In the genomic region with DNA sequence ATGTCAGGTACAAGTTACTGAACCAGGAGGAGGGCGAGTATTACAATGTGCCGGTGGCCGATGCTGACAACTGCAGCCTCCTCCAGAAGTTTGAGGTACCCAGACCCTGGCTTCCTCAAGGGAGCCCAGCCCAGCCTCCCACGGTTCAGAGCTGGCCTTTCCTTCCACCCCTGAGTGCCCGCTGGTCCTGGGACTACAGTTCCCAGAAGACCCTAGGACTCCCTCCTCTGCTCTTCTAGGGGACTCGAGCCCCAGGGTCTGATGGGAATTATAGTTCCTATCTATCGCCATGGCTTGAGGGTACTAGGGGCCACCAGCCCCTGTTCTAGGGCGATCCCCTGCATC, we compare ENCODE assay signal across 1 cellular context.
TF ChIP-seq lines count a peak whose summit lies in the region.

No MANE protein-coding gene starts in this region.

TF ChIP-seq in K562, 482 proteins besides CTCF, POLR2A, EP300 and RAD21 (continues in another document):
- no peak for TF ChIP-seq RFX7 (CRISPR knock-in tag; IDR thresholded peaks at IDR 0.05)
- no peak for TF ChIP-seq ZNF551 (CRISPR knock-in tag; IDR thresholded peaks at IDR 0.05)
- TF ChIP-seq ZC3H4 (CRISPR knock-in tag; IDR thresholded peaks at IDR 0.05; ENCODE audit: borderline replicate concordance): no peak
- TF ChIP-seq ZNF778 (CRISPR knock-in tag; IDR thresholded peaks at IDR 0.05): no peak
- no peak for TF ChIP-seq MEIS2 (IDR thresholded peaks at IDR 0.05; ENCODE audit: partially characterized antibody)
- no peak for TF ChIP-seq ZNF584 (CRISPR knock-in tag; IDR thresholded peaks at IDR 0.05; ENCODE audit: low read depth)
- peak; percentile 54; the same call in 1 of the 2 replicates for TF ChIP-seq MBD2 (IDR thresholded peaks at IDR 0.05; ENCODE audit: borderline replicate concordance, low read depth)
- TF ChIP-seq SRSF7 (optimal IDR thresholded peaks at IDR 0.05; ENCODE audit: low read depth, low read length): no peak
- TF ChIP-seq NCOA6 (IDR thresholded peaks at IDR 0.05): no peak
- peak; percentile 86 to 93 for TF ChIP-seq SIX5 (IDR thresholded peaks at IDR 0.05; ENCODE audit: borderline replicate concordance in 1 of 2, insufficient read depth in 1 of 2, low read depth in 1 of 2, low read length in 2 of 2)
- TF ChIP-seq ZNF699 (CRISPR knock-in tag; IDR thresholded peaks at IDR 0.05; ENCODE audit: insufficient replicate concordance): no peak
- TF ChIP-seq, protein P1, sequence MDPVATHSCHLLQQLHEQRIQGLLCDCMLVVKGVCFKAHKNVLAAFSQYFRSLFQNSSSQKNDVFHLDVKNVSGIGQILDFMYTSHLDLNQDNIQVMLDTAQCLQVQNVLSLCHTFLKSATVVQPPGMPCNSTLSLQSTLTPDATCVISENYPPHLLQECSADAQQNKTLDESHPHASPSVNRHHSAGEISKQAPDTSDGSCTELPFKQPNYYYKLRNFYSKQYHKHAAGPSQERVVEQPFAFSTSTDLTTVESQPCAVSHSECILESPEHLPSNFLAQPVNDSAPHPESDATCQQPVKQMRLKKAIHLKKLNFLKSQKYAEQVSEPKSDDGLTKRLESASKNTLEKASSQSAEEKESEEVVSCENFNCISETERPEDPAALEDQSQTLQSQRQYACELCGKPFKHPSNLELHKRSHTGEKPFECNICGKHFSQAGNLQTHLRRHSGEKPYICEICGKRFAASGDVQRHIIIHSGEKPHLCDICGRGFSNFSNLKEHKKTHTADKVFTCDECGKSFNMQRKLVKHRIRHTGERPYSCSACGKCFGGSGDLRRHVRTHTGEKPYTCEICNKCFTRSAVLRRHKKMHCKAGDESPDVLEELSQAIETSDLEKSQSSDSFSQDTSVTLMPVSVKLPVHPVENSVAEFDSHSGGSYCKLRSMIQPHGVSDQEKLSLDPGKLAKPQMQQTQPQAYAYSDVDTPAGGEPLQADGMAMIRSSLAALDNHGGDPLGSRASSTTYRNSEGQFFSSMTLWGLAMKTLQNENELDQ (CRISPR knock-in tag; IDR thresholded peaks at IDR 0.05; ENCODE audit: borderline replicate concordance): no peak
- TF ChIP-seq, protein P2, sequence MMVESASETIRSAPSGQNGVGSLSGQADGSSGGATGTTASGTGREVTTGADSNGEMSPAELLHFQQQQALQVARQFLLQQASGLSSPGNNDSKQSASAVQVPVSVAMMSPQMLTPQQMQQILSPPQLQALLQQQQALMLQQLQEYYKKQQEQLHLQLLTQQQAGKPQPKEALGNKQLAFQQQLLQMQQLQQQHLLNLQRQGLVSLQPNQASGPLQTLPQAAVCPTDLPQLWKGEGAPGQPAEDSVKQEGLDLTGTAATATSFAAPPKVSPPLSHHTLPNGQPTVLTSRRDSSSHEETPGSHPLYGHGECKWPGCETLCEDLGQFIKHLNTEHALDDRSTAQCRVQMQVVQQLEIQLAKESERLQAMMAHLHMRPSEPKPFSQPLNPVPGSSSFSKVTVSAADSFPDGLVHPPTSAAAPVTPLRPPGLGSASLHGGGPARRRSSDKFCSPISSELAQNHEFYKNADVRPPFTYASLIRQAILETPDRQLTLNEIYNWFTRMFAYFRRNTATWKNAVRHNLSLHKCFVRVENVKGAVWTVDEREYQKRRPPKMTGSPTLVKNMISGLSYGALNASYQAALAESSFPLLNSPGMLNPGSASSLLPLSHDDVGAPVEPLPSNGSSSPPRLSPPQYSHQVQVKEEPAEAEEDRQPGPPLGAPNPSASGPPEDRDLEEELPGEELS (CRISPR knock-in tag; IDR thresholded peaks at IDR 0.05; ENCODE audit: borderline replicate concordance): no peak
- no peak for TF ChIP-seq NFIC (IDR thresholded peaks at IDR 0.05)
- no peak for TF ChIP-seq CBX2 (IDR thresholded peaks at IDR 0.05; ENCODE audit: insufficient read depth, low read length, poor library complexity, severe bottlenecking)
- TF ChIP-seq NFE2L1 (tag; IDR thresholded peaks at IDR 0.05; ENCODE audit: borderline replicate concordance, low read depth): no peak
- no peak for TF ChIP-seq ADNP (tag; IDR thresholded peaks at IDR 0.05)
- no peak for TF ChIP-seq NFRKB (IDR thresholded peaks at IDR 0.05; ENCODE audit: low read depth)
- TF ChIP-seq ZNF224 (CRISPR knock-in tag; IDR thresholded peaks at IDR 0.05): no peak
- no peak for TF ChIP-seq RUNX1 (IDR thresholded peaks at IDR 0.05; ENCODE audit: low read depth)
- TF ChIP-seq CEBPB (tag; IDR thresholded peaks at IDR 0.05): no peak
- TF ChIP-seq, protein P3, sequence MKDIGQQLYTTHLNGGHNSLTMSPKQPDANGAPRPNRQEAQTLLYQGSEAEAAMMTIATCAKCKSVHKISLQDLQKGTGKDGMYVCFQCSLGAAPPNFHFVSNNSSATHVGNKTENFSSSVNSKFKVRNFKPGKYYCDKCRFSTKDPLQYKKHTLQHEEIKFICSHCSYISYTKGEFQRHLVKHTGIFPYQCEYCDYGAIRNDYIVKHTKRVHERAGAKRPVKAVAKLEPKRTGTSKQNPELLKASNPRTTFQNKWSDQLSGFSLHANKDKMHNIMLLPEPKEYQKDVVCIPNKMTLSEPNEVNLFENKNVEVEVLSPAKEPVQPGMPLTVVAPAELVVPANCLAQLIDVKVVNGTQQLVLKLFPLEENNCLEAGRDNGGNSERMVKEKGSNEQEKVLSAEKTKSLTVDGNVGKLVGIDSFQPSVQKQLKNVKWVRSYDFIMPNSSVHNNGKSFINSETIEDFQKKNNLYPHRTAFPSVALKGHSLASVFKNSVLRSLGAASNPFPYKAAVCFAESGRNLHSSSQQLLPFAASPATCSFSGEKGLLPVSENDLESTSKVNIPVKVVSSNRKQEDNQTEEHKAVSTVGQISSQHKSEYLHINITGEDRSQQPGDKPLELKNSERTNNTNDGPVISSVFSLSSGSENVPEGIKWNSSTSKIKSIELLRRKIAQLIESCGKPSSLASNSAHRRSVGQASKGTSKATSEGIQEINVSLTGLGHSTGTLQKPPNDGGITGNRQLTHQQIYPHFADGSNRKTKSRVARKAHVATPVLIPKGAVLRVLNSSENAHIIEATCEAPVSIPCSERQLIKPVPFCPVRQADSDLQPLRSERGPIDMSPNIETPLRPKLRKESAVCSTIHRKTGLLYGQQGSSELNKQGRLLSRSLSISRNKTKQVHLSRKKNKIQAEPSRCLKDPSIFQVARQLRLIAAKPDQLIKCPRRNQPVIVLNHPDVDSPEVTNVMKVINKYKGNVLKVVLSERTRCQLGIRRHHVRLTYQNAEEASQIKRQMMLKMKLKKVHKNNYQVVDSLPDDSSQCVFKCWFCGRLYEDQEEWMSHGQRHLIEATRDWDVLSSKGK (CRISPR knock-in tag; IDR thresholded peaks at IDR 0.05): no peak
- TF ChIP-seq RBM39 (optimal IDR thresholded peaks at IDR 0.05; ENCODE audit: low read depth, low read length): no peak
- TF ChIP-seq ARHGAP35 (IDR thresholded peaks at IDR 0.05; ENCODE audit: partially characterized antibody): no peak
- TF ChIP-seq ETS2 (tag; IDR thresholded peaks at IDR 0.05; ENCODE audit: borderline replicate concordance, poor library complexity, severe bottlenecking): no peak
- TF ChIP-seq, protein P4, sequence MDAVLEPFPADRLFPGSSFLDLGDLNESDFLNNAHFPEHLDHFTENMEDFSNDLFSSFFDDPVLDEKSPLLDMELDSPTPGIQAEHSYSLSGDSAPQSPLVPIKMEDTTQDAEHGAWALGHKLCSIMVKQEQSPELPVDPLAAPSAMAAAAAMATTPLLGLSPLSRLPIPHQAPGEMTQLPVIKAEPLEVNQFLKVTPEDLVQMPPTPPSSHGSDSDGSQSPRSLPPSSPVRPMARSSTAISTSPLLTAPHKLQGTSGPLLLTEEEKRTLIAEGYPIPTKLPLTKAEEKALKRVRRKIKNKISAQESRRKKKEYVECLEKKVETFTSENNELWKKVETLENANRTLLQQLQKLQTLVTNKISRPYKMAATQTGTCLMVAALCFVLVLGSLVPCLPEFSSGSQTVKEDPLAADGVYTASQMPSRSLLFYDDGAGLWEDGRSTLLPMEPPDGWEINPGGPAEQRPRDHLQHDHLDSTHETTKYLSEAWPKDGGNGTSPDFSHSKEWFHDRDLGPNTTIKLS (IDR thresholded peaks at IDR 0.05; ENCODE audit: borderline replicate concordance, low read depth): peak; percentile 46; the same call in 1 of the 2 replicates
- TF ChIP-seq ZNF644 (tag; IDR thresholded peaks at IDR 0.05; ENCODE audit: low read depth): no peak
- no peak for TF ChIP-seq POLR2G (IDR thresholded peaks at IDR 0.05; ENCODE audit: low read depth, low read length)
- TF ChIP-seq NCOA4 (IDR thresholded peaks at IDR 0.05; ENCODE audit: partially characterized antibody): no peak
- TF ChIP-seq ILF3 (IDR thresholded peaks at IDR 0.05; ENCODE audit: borderline replicate concordance): no peak
- no peak for TF ChIP-seq MCM5 (IDR thresholded peaks at IDR 0.05; ENCODE audit: low read depth)
- TF ChIP-seq ZNF766 (CRISPR knock-in tag; conservative IDR thresholded peaks at IDR 0.05): 0 out of 2 replicates have a peak, but pooled peaks have one; percentile 63
- TF ChIP-seq ZSCAN29 (IDR thresholded peaks at IDR 0.05): no peak
- TF ChIP-seq ZNF431 (CRISPR knock-in tag; IDR thresholded peaks at IDR 0.05): no peak
- TF ChIP-seq, protein P5, sequence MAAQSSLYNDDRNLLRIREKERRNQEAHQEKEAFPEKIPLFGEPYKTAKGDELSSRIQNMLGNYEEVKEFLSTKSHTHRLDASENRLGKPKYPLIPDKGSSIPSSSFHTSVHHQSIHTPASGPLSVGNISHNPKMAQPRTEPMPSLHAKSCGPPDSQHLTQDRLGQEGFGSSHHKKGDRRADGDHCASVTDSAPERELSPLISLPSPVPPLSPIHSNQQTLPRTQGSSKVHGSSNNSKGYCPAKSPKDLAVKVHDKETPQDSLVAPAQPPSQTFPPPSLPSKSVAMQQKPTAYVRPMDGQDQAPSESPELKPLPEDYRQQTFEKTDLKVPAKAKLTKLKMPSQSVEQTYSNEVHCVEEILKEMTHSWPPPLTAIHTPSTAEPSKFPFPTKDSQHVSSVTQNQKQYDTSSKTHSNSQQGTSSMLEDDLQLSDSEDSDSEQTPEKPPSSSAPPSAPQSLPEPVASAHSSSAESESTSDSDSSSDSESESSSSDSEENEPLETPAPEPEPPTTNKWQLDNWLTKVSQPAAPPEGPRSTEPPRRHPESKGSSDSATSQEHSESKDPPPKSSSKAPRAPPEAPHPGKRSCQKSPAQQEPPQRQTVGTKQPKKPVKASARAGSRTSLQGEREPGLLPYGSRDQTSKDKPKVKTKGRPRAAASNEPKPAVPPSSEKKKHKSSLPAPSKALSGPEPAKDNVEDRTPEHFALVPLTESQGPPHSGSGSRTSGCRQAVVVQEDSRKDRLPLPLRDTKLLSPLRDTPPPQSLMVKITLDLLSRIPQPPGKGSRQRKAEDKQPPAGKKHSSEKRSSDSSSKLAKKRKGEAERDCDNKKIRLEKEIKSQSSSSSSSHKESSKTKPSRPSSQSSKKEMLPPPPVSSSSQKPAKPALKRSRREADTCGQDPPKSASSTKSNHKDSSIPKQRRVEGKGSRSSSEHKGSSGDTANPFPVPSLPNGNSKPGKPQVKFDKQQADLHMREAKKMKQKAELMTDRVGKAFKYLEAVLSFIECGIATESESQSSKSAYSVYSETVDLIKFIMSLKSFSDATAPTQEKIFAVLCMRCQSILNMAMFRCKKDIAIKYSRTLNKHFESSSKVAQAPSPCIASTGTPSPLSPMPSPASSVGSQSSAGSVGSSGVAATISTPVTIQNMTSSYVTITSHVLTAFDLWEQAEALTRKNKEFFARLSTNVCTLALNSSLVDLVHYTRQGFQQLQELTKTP (IDR thresholded peaks at IDR 0.05; ENCODE audit: low read depth in 1 of 2, partially characterized antibody in 2 of 2): peak in 1 of 2 experiments; percentile 98
- TF ChIP-seq ZNF143 (CRISPR knock-in tag; IDR thresholded peaks at IDR 0.05): peak; percentile 91
- TF ChIP-seq ZNF197 (CRISPR knock-in tag; IDR thresholded peaks at IDR 0.05; ENCODE audit: low read depth): peak; percentile 69; the same call in 1 of the 2 replicates
- TF ChIP-seq GATAD2A (IDR thresholded peaks at IDR 0.05): no peak
- TF ChIP-seq, protein P6, sequence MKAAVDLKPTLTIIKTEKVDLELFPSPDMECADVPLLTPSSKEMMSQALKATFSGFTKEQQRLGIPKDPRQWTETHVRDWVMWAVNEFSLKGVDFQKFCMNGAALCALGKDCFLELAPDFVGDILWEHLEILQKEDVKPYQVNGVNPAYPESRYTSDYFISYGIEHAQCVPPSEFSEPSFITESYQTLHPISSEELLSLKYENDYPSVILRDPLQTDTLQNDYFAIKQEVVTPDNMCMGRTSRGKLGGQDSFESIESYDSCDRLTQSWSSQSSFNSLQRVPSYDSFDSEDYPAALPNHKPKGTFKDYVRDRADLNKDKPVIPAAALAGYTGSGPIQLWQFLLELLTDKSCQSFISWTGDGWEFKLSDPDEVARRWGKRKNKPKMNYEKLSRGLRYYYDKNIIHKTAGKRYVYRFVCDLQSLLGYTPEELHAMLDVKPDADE (conservative IDR thresholded peaks at IDR 0.05; ENCODE audit: control insufficient read depth, low read depth, low read length): peak; percentile 69; the same call in 1 of the 2 replicates
- TF ChIP-seq MAFK (IDR thresholded peaks at IDR 0.05; ENCODE audit: low read length): no peak
- no peak for TF ChIP-seq OTX1 (CRISPR knock-in tag; IDR thresholded peaks at IDR 0.05)
- TF ChIP-seq, protein P7, sequence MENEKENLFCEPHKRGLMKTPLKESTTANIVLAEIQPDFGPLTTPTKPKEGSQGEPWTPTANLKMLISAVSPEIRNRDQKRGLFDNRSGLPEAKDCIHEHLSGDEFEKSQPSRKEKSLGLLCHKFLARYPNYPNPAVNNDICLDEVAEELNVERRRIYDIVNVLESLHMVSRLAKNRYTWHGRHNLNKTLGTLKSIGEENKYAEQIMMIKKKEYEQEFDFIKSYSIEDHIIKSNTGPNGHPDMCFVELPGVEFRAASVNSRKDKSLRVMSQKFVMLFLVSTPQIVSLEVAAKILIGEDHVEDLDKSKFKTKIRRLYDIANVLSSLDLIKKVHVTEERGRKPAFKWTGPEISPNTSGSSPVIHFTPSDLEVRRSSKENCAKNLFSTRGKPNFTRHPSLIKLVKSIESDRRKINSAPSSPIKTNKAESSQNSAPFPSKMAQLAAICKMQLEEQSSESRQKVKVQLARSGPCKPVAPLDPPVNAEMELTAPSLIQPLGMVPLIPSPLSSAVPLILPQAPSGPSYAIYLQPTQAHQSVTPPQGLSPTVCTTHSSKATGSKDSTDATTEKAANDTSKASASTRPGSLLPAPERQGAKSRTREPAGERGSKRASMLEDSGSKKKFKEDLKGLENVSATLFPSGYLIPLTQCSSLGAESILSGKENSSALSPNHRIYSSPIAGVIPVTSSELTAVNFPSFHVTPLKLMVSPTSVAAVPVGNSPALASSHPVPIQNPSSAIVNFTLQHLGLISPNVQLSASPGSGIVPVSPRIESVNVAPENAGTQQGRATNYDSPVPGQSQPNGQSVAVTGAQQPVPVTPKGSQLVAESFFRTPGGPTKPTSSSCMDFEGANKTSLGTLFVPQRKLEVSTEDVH (IDR thresholded peaks at IDR 0.05; ENCODE audit: low read depth, partially characterized antibody): no peak
- TF ChIP-seq SMARCB1 (IDR thresholded peaks at IDR 0.05; ENCODE audit: insufficient read length, low read depth): no peak
- TF ChIP-seq, protein P8, sequence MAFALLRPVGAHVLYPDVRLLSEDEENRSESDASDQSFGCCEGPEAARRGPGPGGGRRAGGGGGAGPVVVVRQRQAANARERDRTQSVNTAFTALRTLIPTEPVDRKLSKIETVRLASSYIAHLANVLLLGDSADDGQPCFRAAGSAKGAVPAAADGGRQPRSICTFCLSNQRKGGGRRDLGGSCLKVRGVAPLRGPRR (CRISPR knock-in tag; IDR thresholded peaks at IDR 0.05): no peak
- TF ChIP-seq HCFC1 (IDR thresholded peaks at IDR 0.05; ENCODE audit: low read depth, low read length): peak; percentile 95
- TF ChIP-seq MIER1 (IDR thresholded peaks at IDR 0.05; ENCODE audit: low read depth): no peak
